1 cellular context compared by ENCODE assay signal in the genomic region with DNA sequence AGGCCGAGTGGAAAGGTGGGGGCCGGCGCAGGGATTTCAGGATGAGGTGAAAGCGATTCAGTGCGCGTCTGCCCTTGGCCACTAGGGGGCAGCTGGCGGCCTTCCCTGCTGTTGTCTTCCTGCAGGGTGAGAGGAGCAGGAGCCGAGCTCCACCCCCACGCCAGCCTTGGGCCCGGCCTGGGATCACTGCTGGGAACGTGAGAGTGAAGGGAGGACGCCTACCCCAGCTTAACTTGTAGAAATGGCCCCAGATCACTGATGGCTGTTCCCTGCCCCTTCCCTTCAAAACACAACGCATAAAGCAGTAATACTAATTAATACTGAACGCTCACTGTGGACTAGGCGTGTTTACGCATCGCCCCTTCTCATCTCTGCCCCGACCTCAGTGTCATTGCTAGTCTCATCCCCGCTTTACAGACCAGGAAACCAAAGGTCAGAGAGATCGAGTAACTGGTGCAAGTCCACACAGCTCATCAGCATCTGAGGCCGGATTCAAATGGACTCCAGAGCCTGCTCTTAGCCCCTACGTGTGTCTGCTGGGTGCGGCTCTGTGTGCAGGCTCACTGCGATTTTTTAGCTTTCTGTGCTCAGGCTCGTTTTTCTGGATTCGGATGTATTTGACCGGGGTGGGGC.
TF ChIP-seq lines count a peak whose summit lies in the region.

No MANE protein-coding gene starts in this region.

TF ChIP-seq in HCT116, 20 proteins besides CTCF, POLR2A, EP300 and RAD21 (continued from another document):
- TF ChIP-seq CEBPB (IDR thresholded peaks at IDR 0.05; ENCODE audit: low read depth) (no peak), CBX3 (IDR thresholded peaks at IDR 0.05; ENCODE audit: low read depth) (no peak), ELF1 (IDR thresholded peaks at IDR 0.05; ENCODE audit: borderline replicate concordance, low read depth) (no peak), FOSL1 (IDR thresholded peaks at IDR 0.05; ENCODE audit: low read depth) (no peak), EZH2 (IDR thresholded peaks at IDR 0.05) (no peak), POLR2AphosphoS5 (IDR thresholded peaks at IDR 0.05; ENCODE audit: low read depth, low read length) (no peak; the same call in 1 of the 2 replicates), SRF (IDR thresholded peaks at IDR 0.05; ENCODE audit: low read depth) (no peak), JUND (IDR thresholded peaks at IDR 0.05) (no peak), EGR1 (IDR thresholded peaks at IDR 0.05; ENCODE audit: low read depth) (no peak), SP1 (IDR thresholded peaks at IDR 0.05; ENCODE audit: low read depth) (no peak), TCF7L2 (IDR thresholded peaks at IDR 0.05; ENCODE audit: borderline replicate concordance, extremely low read depth, insufficient read depth, insufficient read length) (no peak)
- TF ChIP-seq, protein P1, sequence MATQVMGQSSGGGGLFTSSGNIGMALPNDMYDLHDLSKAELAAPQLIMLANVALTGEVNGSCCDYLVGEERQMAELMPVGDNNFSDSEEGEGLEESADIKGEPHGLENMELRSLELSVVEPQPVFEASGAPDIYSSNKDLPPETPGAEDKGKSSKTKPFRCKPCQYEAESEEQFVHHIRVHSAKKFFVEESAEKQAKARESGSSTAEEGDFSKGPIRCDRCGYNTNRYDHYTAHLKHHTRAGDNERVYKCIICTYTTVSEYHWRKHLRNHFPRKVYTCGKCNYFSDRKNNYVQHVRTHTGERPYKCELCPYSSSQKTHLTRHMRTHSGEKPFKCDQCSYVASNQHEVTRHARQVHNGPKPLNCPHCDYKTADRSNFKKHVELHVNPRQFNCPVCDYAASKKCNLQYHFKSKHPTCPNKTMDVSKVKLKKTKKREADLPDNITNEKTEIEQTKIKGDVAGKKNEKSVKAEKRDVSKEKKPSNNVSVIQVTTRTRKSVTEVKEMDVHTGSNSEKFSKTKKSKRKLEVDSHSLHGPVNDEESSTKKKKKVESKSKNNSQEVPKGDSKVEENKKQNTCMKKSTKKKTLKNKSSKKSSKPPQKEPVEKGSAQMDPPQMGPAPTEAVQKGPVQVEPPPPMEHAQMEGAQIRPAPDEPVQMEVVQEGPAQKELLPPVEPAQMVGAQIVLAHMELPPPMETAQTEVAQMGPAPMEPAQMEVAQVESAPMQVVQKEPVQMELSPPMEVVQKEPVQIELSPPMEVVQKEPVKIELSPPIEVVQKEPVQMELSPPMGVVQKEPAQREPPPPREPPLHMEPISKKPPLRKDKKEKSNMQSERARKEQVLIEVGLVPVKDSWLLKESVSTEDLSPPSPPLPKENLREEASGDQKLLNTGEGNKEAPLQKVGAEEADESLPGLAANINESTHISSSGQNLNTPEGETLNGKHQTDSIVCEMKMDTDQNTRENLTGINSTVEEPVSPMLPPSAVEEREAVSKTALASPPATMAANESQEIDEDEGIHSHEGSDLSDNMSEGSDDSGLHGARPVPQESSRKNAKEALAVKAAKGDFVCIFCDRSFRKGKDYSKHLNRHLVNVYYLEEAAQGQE (IDR thresholded peaks at IDR 0.05; ENCODE audit: low read depth): no peak
TF ChIP-seq in HCT116: peak in this region for 0.
